In genomic region chr6:107976267-107976783, GRCh38 we compare ENCODE assay signal across 15 cellular contexts. TPM values are rescaled to one million over a fixed set of nuclear protein-coding genes. Genes with fewer than 3 reads are reported as not detected.
DNase-seq lines count a peak whose midpoint lies in the region; TF ChIP-seq lines count a peak whose summit lies in the region.
"Had no signal": no experiment of that assay in that cellular context is flagged by ENCODE, and none has a peak within 500 bp of the region (broad histone marks: within the 10 kb centered on the region; RNA-seq: fewer than 3 reads in every experiment).

No MANE protein-coding gene starts in this region.

- POLR2A ChIA-PET in RWPE1 (lab: Yijun Ruan, JAX; ENCODE audit: low non-redundant PET): no interaction called here

- no peak for TF ChIP-seq CTCF in testis (IDR thresholded peaks at IDR 0.05)
- no peak for TF ChIP-seq CTCF in RWPE1 (conservative IDR thresholded peaks at IDR 0.05; ENCODE audit: low read depth)

- CTCF ChIA-PET in RWPE1 (lab: Yijun Ruan, JAX): interaction anchor here (1.1 kb wide), 1 partner anchor 73 kb away, joined by 3 read pairs; no protein-coding TSS in a partner anchor

- TF ChIP-seq POLR2A in testis (IDR thresholded peaks at IDR 0.05): no peak

- DNase-seq in NCI-H510A treated with DMSO at 0.1 percent for 48 hours (lab: John Stamatoyannopoulos, UW) (peak; percentile 1), NCI-H510A (lab: John Stamatoyannopoulos, UW) (no peak), NCI-H526 treated with DMSO at 0.1 percent for 48 hours (lab: John Stamatoyannopoulos, UW) (peak; percentile 14), SHP77 treated with DMSO at 0.1 percent for 48 hours (lab: John Stamatoyannopoulos, UW) (peak; percentile 55), testis (peak; percentile 31), RWPE1 (ENCODE audit: low spot score) (no peak)
- DNase-seq in activated effector memory CD4-positive, alpha-beta T cell treated with anti-CD3 and anti-CD28 coated beads, Interleukin-2, amount 50 U/mL, for 16 hours: no peak
- DNase-seq: 8988T; CD4-positive, alpha-beta memory T cell; DMS153; DND-41; EL; H9 had no signal

- whole genome bisulfite sequencing in testis, 2 donors: 62 to 76% methylated on average over 4 of the region's 4 CpGs

- H3K9me3 ChIP-seq in testis: no peaks in the 10 kb centered on the region
- H3K9me3 ChIP-seq: BLaER1 had no signal

- intact Hi-C loops in testis (cut with DNase I; ENCODE audit: low total_unique reads): loop anchor here (10.0 kb wide), 1 partner anchor 808 kb away; no protein-coding TSS in a partner anchor

- no peaks in the 10 kb centered on the region for H3K27me3 ChIP-seq in testis
- H3K27me3 ChIP-seq: BLaER1 had no signal

- peaks cover 18% of the 10 kb centered on the region for H3K4me1 ChIP-seq in testis
- H3K4me1 ChIP-seq: BLaER1 had no signal

- H3K4me3 ChIP-seq in testis: no peak overlapping the region
- H3K4me3 ChIP-seq: BLaER1, GM12878 had no signal

- H3K27ac ChIP-seq in testis (no peak overlapping the region), RWPE1 (no peak overlapping the region)
- H3K27ac ChIP-seq: BLaER1 had no signal

- H3K36me3 ChIP-seq in testis (ENCODE audit: low read depth, missing control alignments): no peaks in the 10 kb centered on the region
- H3K36me3 ChIP-seq: BLaER1 had no signal

RNA-seq across cellular contexts. Expression of gene SEC63, which starts 18.3 kb away (rescaled TPM):
- total RNA-seq in testis: 10 to 100 TPM; 64.9 to 68.1 TPM
- 53.4 TPM for polyA plus RNA-seq in testis (ENCODE audit: insufficient read depth, low read depth, low replicate concordance)

Comparison
In these comparisons a context has a peak if more than half of its experiments do, and no peak if none do; other contexts are left out.
1. DNase-seq: peak in NCI-H510A treated with DMSO at 0.1 percent for 48 hours (single experiment), NCI-H526 treated with DMSO at 0.1 percent for 48 hours (single experiment), SHP77 treated with DMSO at 0.1 percent for 48 hours (single experiment) and testis (single experiment); none in NCI-H510A (single experiment), RWPE1 (single experiment) and activated effector memory CD4-positive, alpha-beta T cell treated with anti-CD3 and anti-CD28 coated beads, Interleukin-2, amount 50 U/mL, for 16 hours (single experiment).